Comparison of ENCODE assay signal across 1 cellular context in the genomic region with DNA sequence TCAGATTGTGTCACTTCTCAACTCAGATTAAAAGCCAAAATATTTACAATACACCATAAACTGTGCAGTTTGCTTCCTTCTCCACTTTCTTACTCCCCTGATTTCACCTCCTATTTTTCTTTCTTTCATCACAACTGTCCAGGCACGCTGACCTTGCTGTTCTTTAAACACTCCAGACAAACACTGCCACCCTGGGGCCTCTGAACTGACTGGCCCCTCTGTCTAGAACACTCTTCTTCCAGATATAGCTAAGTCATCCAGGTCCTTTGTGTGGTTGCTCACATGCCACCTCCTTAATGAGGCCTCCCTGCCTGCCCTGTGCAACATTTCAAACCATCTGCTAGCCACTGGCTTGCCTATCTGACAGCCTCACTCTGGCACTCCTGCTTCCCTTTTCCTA.
TF ChIP-seq lines count a peak whose summit lies in the region.

No MANE protein-coding gene starts in this region.

TF ChIP-seq in HepG2, 621 proteins besides CTCF, POLR2A, EP300 and RAD21 (continued from another document and continues in another):
- TF ChIP-seq, protein P1, sequence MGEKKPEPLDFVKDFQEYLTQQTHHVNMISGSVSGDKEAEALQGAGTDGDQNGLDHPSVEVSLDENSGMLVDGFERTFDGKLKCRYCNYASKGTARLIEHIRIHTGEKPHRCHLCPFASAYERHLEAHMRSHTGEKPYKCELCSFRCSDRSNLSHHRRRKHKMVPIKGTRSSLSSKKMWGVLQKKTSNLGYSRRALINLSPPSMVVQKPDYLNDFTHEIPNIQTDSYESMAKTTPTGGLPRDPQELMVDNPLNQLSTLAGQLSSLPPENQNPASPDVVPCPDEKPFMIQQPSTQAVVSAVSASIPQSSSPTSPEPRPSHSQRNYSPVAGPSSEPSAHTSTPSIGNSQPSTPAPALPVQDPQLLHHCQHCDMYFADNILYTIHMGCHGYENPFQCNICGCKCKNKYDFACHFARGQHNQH (CRISPR knock-in tag; IDR thresholded peaks at IDR 0.05) = no peak
- TF ChIP-seq JUND (CRISPR knock-in tag; IDR thresholded peaks at IDR 0.05) (no peak), ZNF790 (CRISPR knock-in tag; IDR thresholded peaks at IDR 0.05; ENCODE audit: borderline replicate concordance) (no peak), ZNF83 (CRISPR knock-in tag; IDR thresholded peaks at IDR 0.05; ENCODE audit: borderline replicate concordance) (no peak), TP53 (CRISPR knock-in tag; conservative IDR thresholded peaks at IDR 0.05) (no peak), ZNF12 (CRISPR knock-in tag; IDR thresholded peaks at IDR 0.05) (no peak), SMARCC2 (IDR thresholded peaks at IDR 0.05) (no peak), KLF6 (CRISPR knock-in tag; IDR thresholded peaks at IDR 0.05) (no peak), HDAC6 (IDR thresholded peaks at IDR 0.05; ENCODE audit: low read depth, low read length) (no peak), DPF2 (CRISPR knock-in tag; IDR thresholded peaks at IDR 0.05; ENCODE audit: borderline replicate concordance, low read depth) (no peak), ZNF772 (CRISPR knock-in tag; IDR thresholded peaks at IDR 0.05) (no peak), REXO4 (CRISPR knock-in tag; IDR thresholded peaks at IDR 0.05; ENCODE audit: borderline replicate concordance) (no peak), ZNF841 (CRISPR knock-in tag; IDR thresholded peaks at IDR 0.05; ENCODE audit: borderline replicate concordance) (no peak), ZFX (CRISPR knock-in tag; IDR thresholded peaks at IDR 0.05; ENCODE audit: low read depth) (no peak), RCOR2 (CRISPR knock-in tag; IDR thresholded peaks at IDR 0.05) (no peak), ARID2 (CRISPR knock-in tag; IDR thresholded peaks at IDR 0.05; ENCODE audit: borderline replicate concordance) (no peak), TCF7 (IDR thresholded peaks at IDR 0.05; ENCODE audit: low read depth) (0 out of 2 replicates have a peak, but pooled peaks have one; percentile 17), ZFAT (CRISPR knock-in tag; conservative IDR thresholded peaks at IDR 0.05) (no peak), ZNF598 (CRISPR knock-in tag; IDR thresholded peaks at IDR 0.05; ENCODE audit: borderline replicate concordance) (no peak), FOXP1 (IDR thresholded peaks at IDR 0.05) (no peak), FOXP1 (CRISPR knock-in tag; IDR thresholded peaks at IDR 0.05) (no peak), ZNF138 (CRISPR knock-in tag; IDR thresholded peaks at IDR 0.05; ENCODE audit: low read depth) (no peak), HIVEP1 (CRISPR knock-in tag; IDR thresholded peaks at IDR 0.05) (no peak), GATAD2A (CRISPR knock-in tag; IDR thresholded peaks at IDR 0.05) (peak; percentile 78), EHMT2 (IDR thresholded peaks at IDR 0.05; ENCODE audit: borderline replicate concordance, low read depth, low read length) (no peak), SSRP1 (CRISPR knock-in tag; IDR thresholded peaks at IDR 0.05) (no peak), NFE2L2 (IDR thresholded peaks at IDR 0.05; ENCODE audit: low read length) (peak; percentile 9; the same call in 1 of the 2 replicates), ZSCAN22 (CRISPR knock-in tag; IDR thresholded peaks at IDR 0.05) (no peak), ZNF260 (CRISPR knock-in tag; IDR thresholded peaks at IDR 0.05; ENCODE audit: borderline replicate concordance, low read depth) (no peak), RBAK (CRISPR knock-in tag; IDR thresholded peaks at IDR 0.05) (no peak), ZNF556 (CRISPR knock-in tag; IDR thresholded peaks at IDR 0.05; ENCODE audit: borderline replicate concordance) (no peak), AKAP8 (CRISPR knock-in tag; IDR thresholded peaks at IDR 0.05) (no peak), CREM (IDR thresholded peaks at IDR 0.05) (no peak), CREM (CRISPR knock-in tag; IDR thresholded peaks at IDR 0.05) (no peak), ZNF317 (CRISPR knock-in tag; IDR thresholded peaks at IDR 0.05) (no peak), PPARG (CRISPR knock-in tag; conservative IDR thresholded peaks at IDR 0.05) (peak; percentile 41; the same call in 1 of the 2 replicates), PHF8 (CRISPR knock-in tag; IDR thresholded peaks at IDR 0.05) (no peak), RBFOX2 (IDR thresholded peaks at IDR 0.05; ENCODE audit: low read depth, low read length) (no peak), NFE2L1 (CRISPR knock-in tag; IDR thresholded peaks at IDR 0.05; ENCODE audit: borderline replicate concordance) (no peak), IRX3 (CRISPR knock-in tag; IDR thresholded peaks at IDR 0.05; ENCODE audit: borderline replicate concordance, low read depth) (no peak), NFIC (IDR thresholded peaks at IDR 0.05; ENCODE audit: low read length) (no peak)
- TF ChIP-seq, protein P2, sequence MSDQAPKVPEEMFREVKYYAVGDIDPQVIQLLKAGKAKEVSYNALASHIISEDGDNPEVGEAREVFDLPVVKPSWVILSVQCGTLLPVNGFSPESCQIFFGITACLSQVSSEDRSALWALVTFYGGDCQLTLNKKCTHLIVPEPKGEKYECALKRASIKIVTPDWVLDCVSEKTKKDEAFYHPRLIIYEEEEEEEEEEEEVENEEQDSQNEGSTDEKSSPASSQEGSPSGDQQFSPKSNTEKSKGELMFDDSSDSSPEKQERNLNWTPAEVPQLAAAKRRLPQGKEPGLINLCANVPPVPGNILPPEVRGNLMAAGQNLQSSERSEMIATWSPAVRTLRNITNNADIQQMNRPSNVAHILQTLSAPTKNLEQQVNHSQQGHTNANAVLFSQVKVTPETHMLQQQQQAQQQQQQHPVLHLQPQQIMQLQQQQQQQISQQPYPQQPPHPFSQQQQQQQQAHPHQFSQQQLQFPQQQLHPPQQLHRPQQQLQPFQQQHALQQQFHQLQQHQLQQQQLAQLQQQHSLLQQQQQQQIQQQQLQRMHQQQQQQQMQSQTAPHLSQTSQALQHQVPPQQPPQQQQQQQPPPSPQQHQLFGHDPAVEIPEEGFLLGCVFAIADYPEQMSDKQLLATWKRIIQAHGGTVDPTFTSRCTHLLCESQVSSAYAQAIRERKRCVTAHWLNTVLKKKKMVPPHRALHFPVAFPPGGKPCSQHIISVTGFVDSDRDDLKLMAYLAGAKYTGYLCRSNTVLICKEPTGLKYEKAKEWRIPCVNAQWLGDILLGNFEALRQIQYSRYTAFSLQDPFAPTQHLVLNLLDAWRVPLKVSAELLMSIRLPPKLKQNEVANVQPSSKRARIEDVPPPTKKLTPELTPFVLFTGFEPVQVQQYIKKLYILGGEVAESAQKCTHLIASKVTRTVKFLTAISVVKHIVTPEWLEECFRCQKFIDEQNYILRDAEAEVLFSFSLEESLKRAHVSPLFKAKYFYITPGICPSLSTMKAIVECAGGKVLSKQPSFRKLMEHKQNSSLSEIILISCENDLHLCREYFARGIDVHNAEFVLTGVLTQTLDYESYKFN (CRISPR knock-in tag; conservative IDR thresholded peaks at IDR 0.05) = peak; percentile 51; the same call in 1 of the 2 replicates
- TF ChIP-seq, protein P3, sequence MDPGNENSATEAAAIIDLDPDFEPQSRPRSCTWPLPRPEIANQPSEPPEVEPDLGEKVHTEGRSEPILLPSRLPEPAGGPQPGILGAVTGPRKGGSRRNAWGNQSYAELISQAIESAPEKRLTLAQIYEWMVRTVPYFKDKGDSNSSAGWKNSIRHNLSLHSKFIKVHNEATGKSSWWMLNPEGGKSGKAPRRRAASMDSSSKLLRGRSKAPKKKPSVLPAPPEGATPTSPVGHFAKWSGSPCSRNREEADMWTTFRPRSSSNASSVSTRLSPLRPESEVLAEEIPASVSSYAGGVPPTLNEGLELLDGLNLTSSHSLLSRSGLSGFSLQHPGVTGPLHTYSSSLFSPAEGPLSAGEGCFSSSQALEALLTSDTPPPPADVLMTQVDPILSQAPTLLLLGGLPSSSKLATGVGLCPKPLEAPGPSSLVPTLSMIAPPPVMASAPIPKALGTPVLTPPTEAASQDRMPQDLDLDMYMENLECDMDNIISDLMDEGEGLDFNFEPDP (CRISPR knock-in tag; conservative IDR thresholded peaks at IDR 0.05) = no peak
- TF ChIP-seq, protein P4, sequence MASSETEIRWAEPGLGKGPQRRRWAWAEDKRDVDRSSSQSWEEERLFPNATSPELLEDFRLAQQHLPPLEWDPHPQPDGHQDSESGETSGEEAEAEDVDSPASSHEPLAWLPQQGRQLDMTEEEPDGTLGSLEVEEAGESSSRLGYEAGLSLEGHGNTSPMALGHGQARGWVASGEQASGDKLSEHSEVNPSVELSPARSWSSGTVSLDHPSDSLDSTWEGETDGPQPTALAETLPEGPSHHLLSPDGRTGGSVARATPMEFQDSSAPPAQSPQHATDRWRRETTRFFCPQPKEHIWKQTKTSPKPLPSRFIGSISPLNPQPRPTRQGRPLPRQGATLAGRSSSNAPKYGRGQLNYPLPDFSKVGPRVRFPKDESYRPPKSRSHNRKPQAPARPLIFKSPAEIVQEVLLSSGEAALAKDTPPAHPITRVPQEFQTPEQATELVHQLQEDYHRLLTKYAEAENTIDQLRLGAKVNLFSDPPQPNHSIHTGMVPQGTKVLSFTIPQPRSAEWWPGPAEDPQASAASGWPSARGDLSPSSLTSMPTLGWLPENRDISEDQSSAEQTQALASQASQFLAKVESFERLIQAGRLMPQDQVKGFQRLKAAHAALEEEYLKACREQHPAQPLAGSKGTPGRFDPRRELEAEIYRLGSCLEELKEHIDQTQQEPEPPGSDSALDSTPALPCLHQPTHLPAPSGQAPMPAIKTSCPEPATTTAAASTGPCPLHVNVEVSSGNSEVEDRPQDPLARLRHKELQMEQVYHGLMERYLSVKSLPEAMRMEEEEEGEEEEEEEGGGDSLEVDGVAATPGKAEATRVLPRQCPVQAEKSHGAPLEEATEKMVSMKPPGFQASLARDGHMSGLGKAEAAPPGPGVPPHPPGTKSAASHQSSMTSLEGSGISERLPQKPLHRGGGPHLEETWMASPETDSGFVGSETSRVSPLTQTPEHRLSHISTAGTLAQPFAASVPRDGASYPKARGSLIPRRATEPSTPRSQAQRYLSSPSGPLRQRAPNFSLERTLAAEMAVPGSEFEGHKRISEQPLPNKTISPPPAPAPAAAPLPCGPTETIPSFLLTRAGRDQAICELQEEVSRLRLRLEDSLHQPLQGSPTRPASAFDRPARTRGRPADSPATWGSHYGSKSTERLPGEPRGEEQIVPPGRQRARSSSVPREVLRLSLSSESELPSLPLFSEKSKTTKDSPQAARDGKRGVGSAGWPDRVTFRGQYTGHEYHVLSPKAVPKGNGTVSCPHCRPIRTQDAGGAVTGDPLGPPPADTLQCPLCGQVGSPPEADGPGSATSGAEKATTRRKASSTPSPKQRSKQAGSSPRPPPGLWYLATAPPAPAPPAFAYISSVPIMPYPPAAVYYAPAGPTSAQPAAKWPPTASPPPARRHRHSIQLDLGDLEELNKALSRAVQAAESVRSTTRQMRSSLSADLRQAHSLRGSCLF (CRISPR knock-in tag; IDR thresholded peaks at IDR 0.05; ENCODE audit: borderline replicate concordance) = no peak
- TF ChIP-seq, protein P5, sequence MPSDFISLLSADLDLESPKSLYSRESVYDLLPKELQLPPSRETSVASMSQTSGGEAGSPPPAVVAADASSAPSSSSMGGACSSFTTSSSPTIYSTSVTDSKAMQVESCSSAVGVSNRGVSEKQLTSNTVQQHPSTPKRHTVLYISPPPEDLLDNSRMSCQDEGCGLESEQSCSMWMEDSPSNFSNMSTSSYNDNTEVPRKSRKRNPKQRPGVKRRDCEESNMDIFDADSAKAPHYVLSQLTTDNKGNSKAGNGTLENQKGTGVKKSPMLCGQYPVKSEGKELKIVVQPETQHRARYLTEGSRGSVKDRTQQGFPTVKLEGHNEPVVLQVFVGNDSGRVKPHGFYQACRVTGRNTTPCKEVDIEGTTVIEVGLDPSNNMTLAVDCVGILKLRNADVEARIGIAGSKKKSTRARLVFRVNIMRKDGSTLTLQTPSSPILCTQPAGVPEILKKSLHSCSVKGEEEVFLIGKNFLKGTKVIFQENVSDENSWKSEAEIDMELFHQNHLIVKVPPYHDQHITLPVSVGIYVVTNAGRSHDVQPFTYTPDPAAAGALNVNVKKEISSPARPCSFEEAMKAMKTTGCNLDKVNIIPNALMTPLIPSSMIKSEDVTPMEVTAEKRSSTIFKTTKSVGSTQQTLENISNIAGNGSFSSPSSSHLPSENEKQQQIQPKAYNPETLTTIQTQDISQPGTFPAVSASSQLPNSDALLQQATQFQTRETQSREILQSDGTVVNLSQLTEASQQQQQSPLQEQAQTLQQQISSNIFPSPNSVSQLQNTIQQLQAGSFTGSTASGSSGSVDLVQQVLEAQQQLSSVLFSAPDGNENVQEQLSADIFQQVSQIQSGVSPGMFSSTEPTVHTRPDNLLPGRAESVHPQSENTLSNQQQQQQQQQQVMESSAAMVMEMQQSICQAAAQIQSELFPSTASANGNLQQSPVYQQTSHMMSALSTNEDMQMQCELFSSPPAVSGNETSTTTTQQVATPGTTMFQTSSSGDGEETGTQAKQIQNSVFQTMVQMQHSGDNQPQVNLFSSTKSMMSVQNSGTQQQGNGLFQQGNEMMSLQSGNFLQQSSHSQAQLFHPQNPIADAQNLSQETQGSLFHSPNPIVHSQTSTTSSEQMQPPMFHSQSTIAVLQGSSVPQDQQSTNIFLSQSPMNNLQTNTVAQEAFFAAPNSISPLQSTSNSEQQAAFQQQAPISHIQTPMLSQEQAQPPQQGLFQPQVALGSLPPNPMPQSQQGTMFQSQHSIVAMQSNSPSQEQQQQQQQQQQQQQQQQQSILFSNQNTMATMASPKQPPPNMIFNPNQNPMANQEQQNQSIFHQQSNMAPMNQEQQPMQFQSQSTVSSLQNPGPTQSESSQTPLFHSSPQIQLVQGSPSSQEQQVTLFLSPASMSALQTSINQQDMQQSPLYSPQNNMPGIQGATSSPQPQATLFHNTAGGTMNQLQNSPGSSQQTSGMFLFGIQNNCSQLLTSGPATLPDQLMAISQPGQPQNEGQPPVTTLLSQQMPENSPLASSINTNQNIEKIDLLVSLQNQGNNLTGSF (CRISPR knock-in tag; IDR thresholded peaks at IDR 0.05) = no peak
- TF ChIP-seq, protein P6, sequence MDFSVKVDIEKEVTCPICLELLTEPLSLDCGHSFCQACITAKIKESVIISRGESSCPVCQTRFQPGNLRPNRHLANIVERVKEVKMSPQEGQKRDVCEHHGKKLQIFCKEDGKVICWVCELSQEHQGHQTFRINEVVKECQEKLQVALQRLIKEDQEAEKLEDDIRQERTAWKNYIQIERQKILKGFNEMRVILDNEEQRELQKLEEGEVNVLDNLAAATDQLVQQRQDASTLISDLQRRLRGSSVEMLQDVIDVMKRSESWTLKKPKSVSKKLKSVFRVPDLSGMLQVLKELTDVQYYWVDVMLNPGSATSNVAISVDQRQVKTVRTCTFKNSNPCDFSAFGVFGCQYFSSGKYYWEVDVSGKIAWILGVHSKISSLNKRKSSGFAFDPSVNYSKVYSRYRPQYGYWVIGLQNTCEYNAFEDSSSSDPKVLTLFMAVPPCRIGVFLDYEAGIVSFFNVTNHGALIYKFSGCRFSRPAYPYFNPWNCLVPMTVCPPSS (IDR thresholded peaks at IDR 0.05) = no peak
- TF ChIP-seq, protein P7, sequence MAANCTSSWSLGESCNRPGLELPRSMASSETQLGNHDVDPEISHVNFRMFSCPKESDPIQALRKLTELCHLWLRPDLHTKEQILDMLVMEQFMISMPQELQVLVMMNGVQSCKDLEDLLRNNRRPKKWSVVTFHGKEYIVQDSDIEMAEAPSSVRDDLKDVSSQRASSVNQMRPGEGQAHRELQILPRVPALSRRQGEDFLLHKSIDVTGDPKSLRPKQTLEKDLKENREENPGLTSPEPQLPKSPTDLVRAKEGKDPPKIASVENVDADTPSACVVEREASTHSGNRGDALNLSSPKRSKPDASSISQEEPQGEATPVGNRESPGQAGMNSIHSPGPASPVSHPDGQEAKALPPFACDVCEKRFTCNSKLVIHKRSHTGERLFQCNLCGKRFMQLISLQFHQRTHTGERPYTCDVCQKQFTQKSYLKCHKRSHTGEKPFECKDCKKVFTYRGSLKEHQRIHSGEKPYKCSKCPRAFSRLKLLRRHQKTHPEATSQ (CRISPR knock-in tag; IDR thresholded peaks at IDR 0.05; ENCODE audit: borderline replicate concordance) = peak; percentile 38; the same call in 1 of the 2 replicates
- TF ChIP-seq, protein P8, sequence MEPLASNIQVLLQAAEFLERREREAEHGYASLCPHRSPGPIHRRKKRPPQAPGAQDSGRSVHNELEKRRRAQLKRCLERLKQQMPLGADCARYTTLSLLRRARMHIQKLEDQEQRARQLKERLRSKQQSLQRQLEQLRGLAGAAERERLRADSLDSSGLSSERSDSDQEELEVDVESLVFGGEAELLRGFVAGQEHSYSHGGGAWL (CRISPR knock-in tag; IDR thresholded peaks at IDR 0.05) = no peak
